Comparison of ENCODE assay signal across 10 cellular contexts in genomic region chr9:93099551-93100264, GRCh38. TPM values are rescaled to one million over a fixed set of nuclear protein-coding genes. Genes with fewer than 3 reads are reported as not detected.
DNase-seq lines count a peak whose midpoint lies in the region; ATAC-seq, FAIRE-seq and TF ChIP-seq lines count a peak whose summit lies in the region.
"Had no signal": no experiment of that assay in that cellular context is flagged by ENCODE, and none has a peak within 500 bp of the region (broad histone marks: within the 10 kb centered on the region; RNA-seq: fewer than 3 reads in every experiment).

No MANE protein-coding gene starts in this region.

- CTCF ChIA-PET in HCT116 (lab: Charles Lee) = interaction anchor here (2.3 kb wide), 1 partner anchor 9 kb away, joined by 12 read pairs; no protein-coding TSS in a partner anchor

- H3K9me3 ChIP-seq in HCT116 (ENCODE audit: control insufficient read depth in 1 of 2, insufficient read depth in 1 of 2, low read depth in 1 of 2, low read length in 2 of 2) (peaks cover 5 to 6% of the 10 kb centered on the region in 2 experiments; a peak in 1 of 4 replicates), fibroblast of lung (ENCODE audit: control insufficient read depth, insufficient read depth, low read depth, low read length) (no peaks in the 10 kb centered on the region), skeletal muscle tissue (ENCODE audit: control insufficient read depth in 3 of 3, low read length in 3 of 3) (peaks cover 0 to 2% (median 0%) of the 10 kb centered on the region in 3 donors), small intestine (ENCODE audit: control insufficient read depth, low read depth) (no peaks in the 10 kb centered on the region)

- TF ChIP-seq POLR2A in HCT116 (IDR thresholded peaks at IDR 0.05; ENCODE audit: borderline replicate concordance, extremely low read depth, insufficient read depth, insufficient read length) = no peak

- 91 to 93% (median 93%) methylated on average over 16 of the region's 16 CpGs for WGBS in small intestine, 3 donors

- H3K4me3 ChIP-seq in HCT116 (replicated peaks in 1 of 2; ENCODE audit: low read depth in 1 of 2, low read length in 2 of 2) = no peak overlapping the region; a peak in 1 of 4 replicates
- peak overlapping the region in 1 of 4 experiments; percentile 20 for H3K4me3 ChIP-seq in fibroblast of lung (replicated peaks in 1 of 4; ENCODE audit: control extremely low read depth in 1 of 4, insufficient read depth in 1 of 4, low read depth in 3 of 4, low read length in 4 of 4)
- H3K4me3 ChIP-seq in skeletal muscle tissue (ENCODE audit: low read length in 3 of 3) = no peak overlapping the region
- no peak overlapping the region for H3K4me3 ChIP-seq in small intestine (ENCODE audit: low read depth in 1 of 2, low read length in 2 of 2)

- H4K20me1 ChIP-seq in HCT116 (ENCODE audit: insufficient read depth) = no peaks in the 10 kb centered on the region
- no peaks in the 10 kb centered on the region for H4K20me1 ChIP-seq in fibroblast of lung (ENCODE audit: control insufficient read depth, extremely low read depth, insufficient read depth, low read length)

- FAIRE-seq in small intestine (lab: Jason Lieb, UNC) = no peak

- H3K36me3 ChIP-seq in HCT116 (ENCODE audit: control insufficient read depth in 1 of 2, insufficient read depth in 2 of 2, low read length in 2 of 2) (no peaks in the 10 kb centered on the region), fibroblast of lung (ENCODE audit: control insufficient read depth, insufficient read depth, low read length) (peaks cover 1% of the 10 kb centered on the region), skeletal muscle tissue (ENCODE audit: control insufficient read depth in 3 of 3, insufficient read depth in 3 of 3, low read length in 3 of 3) (no peaks in the 10 kb centered on the region), small intestine (ENCODE audit: control insufficient read depth in 2 of 2, insufficient read depth in 2 of 2, low read length in 2 of 2) (no peaks in the 10 kb centered on the region)

- H3K4me1 ChIP-seq in HCT116 (ENCODE audit: control insufficient read depth in 1 of 2, insufficient read depth in 2 of 2, low read length in 2 of 2) = peaks cover 30 to 42% of the 10 kb centered on the region in 2 experiments
- peaks cover 19% of the 10 kb centered on the region for H3K4me1 ChIP-seq in fibroblast of lung (ENCODE audit: control insufficient read depth, extremely low read depth, insufficient read depth, low read length)
- peaks cover 35 to 45% (median 38%) of the 10 kb centered on the region in 3 donors for H3K4me1 ChIP-seq in skeletal muscle tissue (ENCODE audit: control insufficient read depth in 3 of 3, insufficient read depth in 3 of 3, low read length in 3 of 3)
- peaks cover 10 to 16% of the 10 kb centered on the region in 2 donors for H3K4me1 ChIP-seq in small intestine (ENCODE audit: control insufficient read depth in 2 of 2, insufficient read depth in 1 of 2, low read depth in 1 of 2, low read length in 1 of 2)

- no TSS peak for BruUV-seq in HCT116 (replicated peaks; lab: Mats Ljungman, UMichigan)

- DNase-seq in HCT116 (ENCODE audit: low read depth, low spot score) = no peak
- peak; percentile 14 for DNase-seq in activated CD8-positive, alpha-beta memory T cell treated with anti-CD3 and anti-CD28 coated beads, Interleukin-2, amount 50 U/mL, for 4 hours
- DNase-seq in fibroblast of lung (ENCODE audit: low read depth in 2 of 2) = no peak
- no peak for DNase-seq in DMS53 (lab: John Stamatoyannopoulos, UW)
- no peak for DNase-seq in NCI-H774 (lab: John Stamatoyannopoulos, UW)
- DNase-seq in small intestine = no peak
- DNase-seq: EL, NCI-H2171 treated with DMSO at 0.1 percent for 48 hours had no signal

- POLR2A ChIA-PET in HCT116 (lab: Charles Lee) = no interaction called here

- no peak for TF ChIP-seq RAD21 in HCT116 (IDR thresholded peaks at IDR 0.05; ENCODE audit: low read depth)

- H3K79me2 ChIP-seq in HCT116 (ENCODE audit: insufficient read depth, low read length) (peaks cover 81% of the 10 kb centered on the region), fibroblast of lung (ENCODE audit: control insufficient read depth, insufficient read depth, low read length) (peaks cover 71% of the 10 kb centered on the region)

- peak overlapping the region; percentile 12; the same call in 1 of the 2 replicates for H3K9ac ChIP-seq in HCT116 (ENCODE audit: low read length)
- no peak overlapping the region for H3K9ac ChIP-seq in fibroblast of lung (ENCODE audit: insufficient read depth, low read length)
- peak overlapping the region in 2 of 3 donors; percentile 23 to 25 for H3K9ac ChIP-seq in skeletal muscle tissue (ENCODE audit: low read depth in 1 of 3, low read length in 3 of 3)

- intact Hi-C loops in HCT116 (cut with micrococcal nuclease) = loop anchor here (5.0 kb wide), 2 partner anchors 97 to 353 kb away; partner anchors contain the start of genes FAM120A and FAM120AOS

- no peaks in the 10 kb centered on the region for H3K9me2 ChIP-seq in HCT116 (ENCODE audit: insufficient read depth)

- no peaks in the 10 kb centered on the region for H3K27me3 ChIP-seq in HCT116 (ENCODE audit: insufficient read depth, low read length)
- H3K27me3 ChIP-seq in fibroblast of lung (ENCODE audit: control insufficient read depth, insufficient read depth, low read length) = no peaks in the 10 kb centered on the region
- no peaks in the 10 kb centered on the region for H3K27me3 ChIP-seq in skeletal muscle tissue (ENCODE audit: control insufficient read depth in 3 of 3, insufficient read depth in 3 of 3, low read length in 3 of 3)
- H3K27me3 ChIP-seq in small intestine (ENCODE audit: control insufficient read depth in 2 of 2, insufficient read depth in 2 of 2, low read length in 2 of 2) = no peaks in the 10 kb centered on the region

- no peak for ATAC-seq in HCT116
- ATAC-seq: activated naive CD4-positive, alpha-beta T cell treated with anti-CD3 and anti-CD28 coated beads, Interleukin-2, amount 50 U/mL, for 72 hours had no signal

- no peak overlapping the region for H2AFZ ChIP-seq in HCT116 (ENCODE audit: low read depth, low read length, poor library complexity, severe bottlenecking)
- no peak overlapping the region for H2AFZ ChIP-seq in fibroblast of lung (ENCODE audit: low read length)

- TF ChIP-seq CTCF in HCT116 (IDR thresholded peaks at IDR 0.05 in 2 of 3, conservative IDR thresholded peaks at IDR 0.05 in 1 of 3; ENCODE audit: borderline replicate concordance in 1 of 3, insufficient read depth in 1 of 3, low read depth in 2 of 3, low read length in 2 of 3) (no peak), fibroblast of lung (conservative IDR thresholded peaks at IDR 0.05 in 1 of 2, IDR thresholded peaks at IDR 0.05 in 1 of 2; ENCODE audit: low read depth in 1 of 2, low read length in 2 of 2) (no peak)

- H3K27ac ChIP-seq in HCT116 (ENCODE audit: low read depth, low read length) = peak overlapping the region; percentile 80
- peak overlapping the region; percentile 58 for H3K27ac ChIP-seq in fibroblast of lung (ENCODE audit: insufficient read depth, low read length)
- H3K27ac ChIP-seq in skeletal muscle tissue (ENCODE audit: low read depth, low read length) = peak overlapping the region; percentile 96
- no peak overlapping the region for H3K27ac ChIP-seq in small intestine (ENCODE audit: low read depth in 1 of 2, low read length in 1 of 2)

- H3K4me2 ChIP-seq in HCT116 (ENCODE audit: low read length) (peak overlapping the region; percentile 98), fibroblast of lung (ENCODE audit: extremely low read depth, insufficient read depth, low read length) (peak overlapping the region; percentile 85)

- RAD21 ChIA-PET in HCT116 (lab: Charles Lee; ENCODE audit: low non-redundant PET in 1 of 2, low total read pairs in 2 of 2, uncharacterized antibody in 2 of 2, unreplicated experiment in 2 of 2) = no interaction called here

TF ChIP-seq in HCT116, 20 proteins besides CTCF, POLR2A, EP300 and RAD21 (continues in another document):
- TF ChIP-seq ZBTB33 (IDR thresholded peaks at IDR 0.05; ENCODE audit: extremely low read depth, insufficient replicate concordance, low read length) (no peak), EGR1 (IDR thresholded peaks at IDR 0.05; ENCODE audit: low read depth) (no peak), ZFX (IDR thresholded peaks at IDR 0.05) (no peak), CBX3 (IDR thresholded peaks at IDR 0.05; ENCODE audit: low read depth) (no peak), SIN3A (IDR thresholded peaks at IDR 0.05; ENCODE audit: low read depth) (no peak)

RNA-seq across cellular contexts. Expression of gene CARD19, which starts 3.7 kb away (rescaled TPM):
- total RNA-seq in HCT116 (2021; ENCODE audit: unreplicated experiment) (54.5 TPM), fibroblast of lung (72.7 and 91.0 TPM in 2 replicates), skeletal muscle tissue (24.5 TPM)
- 78.2 and 88.3 TPM in 2 replicates for polyA plus RNA-seq in HCT116 (2012)
- polyA plus RNA-seq in fibroblast of lung (30.2 and 40.0 TPM in 2 replicates), small intestine (10 to 100 TPM; 39.3 to 45.6 (median 44.9) TPM)
- polyA plus RNA-seq in fibroblast of lung (2012) = 48.2 and 72.7 TPM in 2 replicates
- polyA minus RNA-seq in fibroblast of lung (ENCODE audit: low replicate concordance) = 47.2 and 92.9 TPM in 2 replicates

RNA-seq across cellular contexts. Expression of gene NINJ1, which starts 34.3 kb away (rescaled TPM):
- total RNA-seq in HCT116 (2021; ENCODE audit: unreplicated experiment) = 34.4 TPM
- 61.5 and 66.1 TPM in 2 replicates for polyA plus RNA-seq in HCT116 (2012)
- total RNA-seq in fibroblast of lung = 56.2 and 59.9 TPM in 2 replicates
- polyA plus RNA-seq in fibroblast of lung = 7.2 and 19.5 TPM in 2 replicates
- 20.6 and 58.0 TPM in 2 replicates for polyA plus RNA-seq in fibroblast of lung (2012)
- polyA minus RNA-seq in fibroblast of lung (ENCODE audit: low replicate concordance) = 32.1 and 73.7 TPM in 2 replicates
- total RNA-seq in skeletal muscle tissue = 20.9 TPM
- polyA plus RNA-seq in small intestine = 10 to 100 TPM; 29.4 to 64.0 (median 44.1) TPM

RNA-seq across cellular contexts. Expression of gene SUSD3, which starts 41.2 kb away (rescaled TPM):
- total RNA-seq in HCT116 (2021; ENCODE audit: unreplicated experiment) = 11.3 TPM
- 15.2 and 16.4 TPM in 2 replicates for polyA plus RNA-seq in HCT116 (2012)
- 2.8 and 4.6 TPM in 2 replicates for total RNA-seq in fibroblast of lung
- 0.17 and 1.4 TPM in 2 replicates for polyA plus RNA-seq in fibroblast of lung
- 3.1 TPM in 1 of 2 replicates, not detected in the other for polyA plus RNA-seq in fibroblast of lung (2012)
- polyA minus RNA-seq in fibroblast of lung (ENCODE audit: low replicate concordance) = 6.9 TPM in 1 of 2 replicates, not detected in the other
- 2.6 TPM for total RNA-seq in skeletal muscle tissue
- 1 to 10 TPM in 2 of 3 donors, not detected in 1; 3.7 to 3.8 TPM for polyA plus RNA-seq in small intestine

Comparison
In these comparisons a context has a peak if more than half of its experiments do, and no peak if none do; other contexts are left out.
1. H3K27ac ChIP-seq: peak in HCT116 (single experiment), fibroblast of lung (single experiment) and skeletal muscle tissue (single experiment); none in small intestine (0 of 2).